In genomic region chr17:18324140-18325049, GRCh38 we compare ENCODE assay signal across 20 cellular contexts. TPM values are rescaled to one million over a fixed set of nuclear protein-coding genes. Genes with fewer than 3 reads are reported as not detected.
DNase-seq lines count a peak whose midpoint lies in the region; ATAC-seq and TF ChIP-seq lines count a peak whose summit lies in the region.
"Had no signal": no experiment of that assay in that cellular context is flagged by ENCODE, and none has a peak within 500 bp of the region (broad histone marks: within the 10 kb centered on the region; RNA-seq: fewer than 3 reads in every experiment).

No MANE protein-coding gene starts in this region.

- POLR2A ChIA-PET in activated CD4-positive, alpha-beta T cell treated with anti-CD3 and anti-CD28 coated beads for 36 hours (lab: Charles Lee) = no interaction called here

- in situ Hi-C loops in gastrocnemius medialis (cut with MboI; ENCODE audit: low sequenced_read_pairs in 4 of 4) = no loop called here

- no peaks in the 10 kb centered on the region for H3K27me3 ChIP-seq in KMS-11 (ENCODE audit: insufficient read depth, low read depth)
- H3K27me3 ChIP-seq in gastrocnemius medialis = no peaks in the 10 kb centered on the region
- H3K27me3 ChIP-seq: SJSA1, stomach had no signal

- CTCF ChIA-PET in activated CD4-positive, alpha-beta T cell treated with anti-CD3 and anti-CD28 coated beads for 36 hours (lab: Charles Lee) = no interaction called here

- H2AFZ ChIP-seq in KMS-11 (ENCODE audit: low read depth) = no peak overlapping the region

- peak overlapping the region; percentile 88 for H3K27ac ChIP-seq in KMS-11
- H3K27ac ChIP-seq in gastrocnemius medialis = no peak overlapping the region
- H3K27ac ChIP-seq: SJSA1, stomach had no signal

- peaks cover 26% of the 10 kb centered on the region for H3K4me1 Mint-ChIP-seq in activated CD4-positive, alpha-beta T cell treated with anti-CD3 and anti-CD28 coated beads for 36 hours

- no peak overlapping the region; the same call in 1 of the 2 replicates for H3K9ac ChIP-seq in KMS-11

- peak overlapping the region; percentile 43 for H3K4me2 ChIP-seq in KMS-11

- H3K4me3 Mint-ChIP-seq in activated CD4-positive, alpha-beta T cell treated with anti-CD3 and anti-CD28 coated beads for 36 hours = no peak overlapping the region

- no peaks in the 10 kb centered on the region for H4K20me1 ChIP-seq in KMS-11 (ENCODE audit: insufficient read depth)

- H3K9me3 ChIP-seq in gastrocnemius medialis = no peaks in the 10 kb centered on the region
- H3K9me3 ChIP-seq: SJSA1, stomach had no signal

- H3K36me3 ChIP-seq in KMS-11 (ENCODE audit: insufficient read depth) (no peaks in the 10 kb centered on the region), gastrocnemius medialis (peaks cover 0 to 60% of the 10 kb centered on the region in 2 donors)

- H3K27ac Mint-ChIP-seq in activated CD4-positive, alpha-beta T cell treated with anti-CD3 and anti-CD28 coated beads for 36 hours = peak overlapping the region; percentile 48
- H3K27ac Mint-ChIP-seq: progenitor cell of endocrine pancreas had no signal

- no peak overlapping the region for H3K4me3 ChIP-seq in KMS-11 (IDR thresholded peaks at IDR 0.05; ENCODE audit: insufficient read depth, low read depth, low read length)
- no peak overlapping the region for H3K4me3 ChIP-seq in gastrocnemius medialis
- H3K4me3 ChIP-seq: K562, SJSA1, stomach had no signal

- peaks cover 15% of the 10 kb centered on the region for H3K36me3 Mint-ChIP-seq in activated CD4-positive, alpha-beta T cell treated with anti-CD3 and anti-CD28 coated beads for 36 hours (ENCODE audit: low read depth)

- intact Hi-C loops in activated CD4-positive, alpha-beta T cell treated with anti-CD3 and anti-CD28 coated beads for 36 hours (cut with DNase I, micrococcal nuclease) = loop anchor here in 1 of 2 experiments (5.0 kb wide), 1 partner anchor 38 kb away; the partner anchor contains the start of gene SHMT1
- intact Hi-C loops in sciatic nerve (cut with DNase I) (no loop called here), gastrocnemius medialis (cut with DNase I; ENCODE audit: low total_unique reads) (no loop called here)

- H3K79me2 ChIP-seq in KMS-11 (ENCODE audit: insufficient read depth, low read depth) = no peaks in the 10 kb centered on the region; the same call in 1 of the 2 replicates

- TF ChIP-seq CTCF in KMS-11 (conservative IDR thresholded peaks at IDR 0.05; ENCODE audit: low read depth, low read length) (no peak), gastrocnemius medialis (IDR thresholded peaks at IDR 0.05 in 4 of 5, conservative IDR thresholded peaks at IDR 0.05 in 1 of 5) (no peak)

- DNase-seq in activated CD4-positive, alpha-beta T cell treated with anti-CD3 and anti-CD28 coated beads for 36 hours = no peak
- no peak for DNase-seq in activated CD4-positive, alpha-beta T cell treated with anti-CD3 and anti-CD28 coated beads, Interleukin-2, amount 50 U/mL, for 4 hours
- DNase-seq in cerebellum (ENCODE audit: low spot score) = peak; percentile 83
- DNase-seq in sciatic nerve (ENCODE audit: low spot score) = no peak
- no peak for DNase-seq in NK-92 (lab: John Stamatoyannopoulos, UW; ENCODE audit: unreplicated experiment)
- no peak for DNase-seq in NCI-H2171 (lab: John Stamatoyannopoulos, UW)
- no peak for DNase-seq in gastrocnemius medialis
- DNase-seq: CD4-positive, alpha-beta memory T cell; NCI-H1105; NCI-H2227 treated with DMSO at 0.1 percent for 48 hours; stimulated activated CD4-positive, alpha-beta T cell treated with anti-CD3 and anti-CD28 coated beads, Interleukin-12 subunit alpha, Interleukin-12 subunit beta, amount 100 ng/mL, for 4 hours; stomach; T1000 had no signal

- no peak for ATAC-seq in activated CD4-positive, alpha-beta T cell treated with anti-CD3 and anti-CD28 coated beads for 36 hours
- peak; percentile 71 for ATAC-seq in sciatic nerve
- no peak for ATAC-seq in gastrocnemius medialis
- ATAC-seq: K562 had no signal

- TF ChIP-seq POLR2A in gastrocnemius medialis (IDR thresholded peaks at IDR 0.05) = no peak

- peaks cover 100% of the 10 kb centered on the region for H3K4me1 ChIP-seq in KMS-11 (ENCODE audit: low read depth, poor library complexity, severe bottlenecking)
- H3K4me1 ChIP-seq in gastrocnemius medialis = peaks cover 10 to 14% of the 10 kb centered on the region in 2 donors
- H3K4me1 ChIP-seq: SJSA1 had no signal

- H3K9me3 Mint-ChIP-seq in activated CD4-positive, alpha-beta T cell treated with anti-CD3 and anti-CD28 coated beads for 36 hours (ENCODE audit: low read depth) = no peaks in the 10 kb centered on the region

- H3K27me3 Mint-ChIP-seq in activated CD4-positive, alpha-beta T cell treated with anti-CD3 and anti-CD28 coated beads for 36 hours = no peaks in the 10 kb centered on the region
- H3K27me3 Mint-ChIP-seq: CD4-positive, alpha-beta memory T cell; progenitor cell of endocrine pancreas had no signal

RNA-seq across cellular contexts. Expression of gene SMCR8, which starts 9.3 kb away (rescaled TPM):
- 10 to 100 TPM; 13.2 to 14.5 TPM for total RNA-seq in activated CD4-positive, alpha-beta T cell treated with anti-CD3 and anti-CD28 coated beads for 36 hours
- total RNA-seq in cerebellum (11.5 TPM), sciatic nerve (13.4 TPM), gastrocnemius medialis (10 to 100 TPM in 2 of 4 donors, 1 to 10 TPM in 2; 9.2 to 15.7 (median 12.4) TPM)

RNA-seq across cellular contexts. Expression of gene TOP3A, which starts 9.6 kb away (rescaled TPM):
- 10 to 100 TPM; 44.1 to 57.9 TPM for total RNA-seq in activated CD4-positive, alpha-beta T cell treated with anti-CD3 and anti-CD28 coated beads for 36 hours
- total RNA-seq in cerebellum (46.9 TPM), sciatic nerve (37.0 TPM), gastrocnemius medialis (10 to 100 TPM; 17.7 to 62.4 (median 22.1) TPM)

RNA-seq across cellular contexts. Expression of gene SHMT1, which starts 39.0 kb away (rescaled TPM):
- total RNA-seq in activated CD4-positive, alpha-beta T cell treated with anti-CD3 and anti-CD28 coated beads for 36 hours = 10 to 100 TPM; 58.7 to 61.0 TPM
- 9.9 TPM for total RNA-seq in cerebellum
- 28.0 TPM for total RNA-seq in sciatic nerve
- 10 to 100 TPM; 12.8 to 19.2 (median 14.0) TPM for total RNA-seq in gastrocnemius medialis

RNA-seq across cellular contexts. Expression of gene EVPLL, which starts 53.2 kb away (rescaled TPM):
- under 1 TPM in 1 of 2 experiments, not detected in 1; 0.37 TPM for total RNA-seq in activated CD4-positive, alpha-beta T cell treated with anti-CD3 and anti-CD28 coated beads for 36 hours
- not detected for total RNA-seq in cerebellum
- not detected for total RNA-seq in sciatic nerve
- not detected for total RNA-seq in gastrocnemius medialis
- total RNA-seq: A673; CD4-positive, alpha-beta memory T cell; Daoy; K562; myocyte; progenitor cell of endocrine pancreas; SJSA1 had no signal
